In genomic region chr18:60147326-60147725, GRCh38 we compare ENCODE assay signal across 24 cellular contexts.
DNase-seq lines count a peak whose midpoint lies in the region; ATAC-seq and TF ChIP-seq lines count a peak whose summit lies in the region.
"Had no signal": no experiment of that assay in that cellular context is flagged by ENCODE, and none has a peak within 500 bp of the region (broad histone marks: within the 10 kb centered on the region; RNA-seq: fewer than 3 reads in every experiment).

No MANE protein-coding gene starts in this region.

- peak; percentile 97 for DNase-seq in Jurkat, Clone E6-1 (ENCODE audit: low read depth, low spot score)
- DNase-seq in OCI-LY7 (ENCODE audit: low spot score) = no peak
- DNase-seq in NCI-H146 (lab: John Stamatoyannopoulos, UW) = no peak
- no peak for DNase-seq in NCI-H1048 (lab: John Stamatoyannopoulos, UW)
- DNase-seq in DMS 273 (lab: John Stamatoyannopoulos, UW; ENCODE audit: unreplicated experiment) = no peak
- DNase-seq: activated B cell treated with CpG ODN at 0.5 μM for 24 hours; activated CD4-positive, alpha-beta memory T cell treated with anti-CD3 and anti-CD28 coated beads for 36 hours; activated naive CD4-positive, alpha-beta T cell; GF-D8; glutamatergic neuron; immature natural killer cell; Karpas-422; NCI-H1694; NCI-H748 treated with DMSO at 0.1 percent for 48 hours; Peyer's patch; psoas muscle; stimulated activated CD4-positive, alpha-beta T cell treated with anti-CD3 and anti-CD28 coated beads, Interleukin-2, amount 100 ng/mL, for 24 hours; stimulated activated naive CD4-positive, alpha-beta T cell had no signal

- intact Hi-C loops in OCI-LY7 (cut with micrococcal nuclease; ENCODE audit: unreplicated experiment) = no loop called here

- H3K79me2 ChIP-seq in OCI-LY7 (ENCODE audit: insufficient read depth, low read depth, low read length) = no peaks in the 10 kb centered on the region

- H3K9me3 ChIP-seq in BLaER1 treated with 17β-estradiol and CSF1 and Interleukin-3, amounts not matched to agents 10 nM and 100 nM (replicated peaks in 1 of 11) = no peaks in the 10 kb centered on the region; a peak in 2 of 22 replicates
- no peaks in the 10 kb centered on the region for H3K9me3 ChIP-seq in OCI-LY7 (ENCODE audit: low read length)
- H3K9me3 ChIP-seq: A549, Peyer's patch, psoas muscle, thoracic aorta had no signal

- POLR2A ChIA-PET in OCI-LY7 (lab: Charles Lee) = interaction anchor here (0.7 to 1.1 kb wide), 3 partner anchors 14 to 365 kb away, joined by 3 read pairs; no protein-coding TSS in a partner anchor

- peak overlapping the region; percentile 30 to 96 (median 73); a peak in 21 of 22 replicates for H3K4me2 ChIP-seq in BLaER1 treated with 17β-estradiol and CSF1 and Interleukin-3, amounts not matched to agents 10 nM and 100 nM
- H3K4me2 ChIP-seq in OCI-LY7 (ENCODE audit: low read length) = peak overlapping the region; percentile 20; the same call in 1 of the 2 replicates
- H3K4me2 ChIP-seq: A549 had no signal

- no peak overlapping the region for H2AFZ ChIP-seq in OCI-LY7 (ENCODE audit: low read length)

- H4K20me1 ChIP-seq in BLaER1 treated with 17β-estradiol and CSF1 and Interleukin-3, amounts not matched to agents 10 nM and 100 nM = no peaks in the 10 kb centered on the region
- no peaks in the 10 kb centered on the region for H4K20me1 ChIP-seq in OCI-LY7 (ENCODE audit: insufficient read depth, low read length)

- no peak overlapping the region for H3K9ac ChIP-seq in BLaER1 treated with 17β-estradiol and CSF1 and Interleukin-3, amounts not matched to agents 10 nM and 100 nM

- H3K36me3 ChIP-seq in BLaER1 treated with 17β-estradiol and CSF1 and Interleukin-3, amounts not matched to agents 10 nM and 100 nM = no peaks in the 10 kb centered on the region
- no peaks in the 10 kb centered on the region for H3K36me3 ChIP-seq in OCI-LY7 (ENCODE audit: insufficient read depth, low read length)
- H3K36me3 ChIP-seq: Peyer's patch, thoracic aorta had no signal

- H3K9me2 ChIP-seq in OCI-LY7 (ENCODE audit: insufficient read depth, low read length) = no peaks in the 10 kb centered on the region

- H3K4me1 ChIP-seq in BLaER1 treated with 17β-estradiol and CSF1 and Interleukin-3, amounts not matched to agents 10 nM and 100 nM = peaks cover 15 to 61% (median 38%) of the 10 kb centered on the region in 10 experiments; a peak in 19 of 20 replicates
- no peaks in the 10 kb centered on the region for H3K4me1 ChIP-seq in OCI-LY7 (ENCODE audit: insufficient read depth, low read length, poor library complexity, severe bottlenecking)
- H3K4me1 ChIP-seq: A549, Peyer's patch, psoas muscle had no signal

- H3K27ac ChIP-seq in BLaER1 treated with 17β-estradiol and CSF1 and Interleukin-3, amounts not matched to agents 10 nM and 100 nM = no peak overlapping the region
- H3K27ac ChIP-seq in OCI-LY7 (ENCODE audit: low read depth, low read length, poor library complexity, severe bottlenecking) = no peak overlapping the region
- H3K27ac ChIP-seq: A549, Peyer's patch, psoas muscle, skin epidermis, thoracic aorta had no signal

- BruUV-seq in OCI-LY7 (replicated peaks; lab: Mats Ljungman, UMichigan) = no TSS peak

- peaks cover 0 to 5% (median 0%) of the 10 kb centered on the region in 11 experiments; a peak in 3 of 22 replicates for H3K27me3 ChIP-seq in BLaER1 treated with 17β-estradiol and CSF1 and Interleukin-3, amounts not matched to agents 10 nM and 100 nM
- H3K27me3 ChIP-seq: Peyer's patch had no signal

- ATAC-seq in GM19438 (IDR thresholded peaks at IDR 0.05; ENCODE audit: low read depth, unreplicated experiment) (peak; percentile 54), GM21786 (IDR thresholded peaks at IDR 0.05; ENCODE audit: unreplicated experiment) (no peak)
- ATAC-seq: A549, psoas muscle had no signal

- no peak for TF ChIP-seq CTCF in OCI-LY7 (conservative IDR thresholded peaks at IDR 0.05; ENCODE audit: low read length)

- CTCF ChIA-PET in OCI-LY7 (lab: Charles Lee; ENCODE audit: unreplicated experiment) = no interaction called here

- H3K4me3 ChIP-seq in BLaER1 treated with 17β-estradiol and CSF1 and Interleukin-3, amounts not matched to agents 10 nM and 100 nM = no peak overlapping the region
- H3K4me3 ChIP-seq in Jurkat, Clone E6-1 (ENCODE audit: low read length) = peak overlapping the region; percentile 3; the same call in 1 of the 2 replicates
- H3K4me3 ChIP-seq in OCI-LY7 (ENCODE audit: low read depth, low read length, poor library complexity, severe bottlenecking) = no peak overlapping the region
- H3K4me3 ChIP-seq: A549, Peyer's patch, psoas muscle, skin epidermis, thoracic aorta had no signal
